Comparison of ENCODE assay signal across 18 cellular contexts in genomic region chr20:43943725-43944124, GRCh38. TPM values are rescaled to one million over a fixed set of nuclear protein-coding genes. Genes with fewer than 3 reads are reported as not detected.
"Had no signal": no experiment of that assay in that cellular context is flagged by ENCODE, and none has a peak within 500 bp of the region (broad histone marks: within the 10 kb centered on the region; RNA-seq: fewer than 3 reads in every experiment).

No MANE protein-coding gene starts in this region.

- H3K4me1 Mint-ChIP-seq: nephron progenitor cell had no signal

- H3K9me3 ChIP-seq: esophagus squamous epithelium, heart left ventricle, left lung, testis, upper lobe of right lung had no signal

- H3K4me3 Mint-ChIP-seq: nephron progenitor cell; stimulated activated naive CD8-positive, alpha-beta T cell treated with anti-CD3 and anti-CD28 coated beads, Interleukin-15, Interleukin-2, amounts not matched to agents 100 ng/mL and 50 ng/mL, for 24 hours had no signal

- H3K27me3 Mint-ChIP-seq: memory B cell had no signal

- H3K27ac Mint-ChIP-seq: nephron progenitor cell; stimulated activated naive CD8-positive, alpha-beta T cell treated with anti-CD3 and anti-CD28 coated beads, Interleukin-15, Interleukin-2, amounts not matched to agents 100 ng/mL and 50 ng/mL, for 24 hours had no signal

- H3K9me3 Mint-ChIP-seq: memory B cell; nephron progenitor cell; stimulated activated naive CD8-positive, alpha-beta T cell treated with anti-CD3 and anti-CD28 coated beads, Interleukin-15, Interleukin-2, amounts not matched to agents 100 ng/mL and 50 ng/mL, for 24 hours had no signal

- H3K36me3 Mint-ChIP-seq: memory B cell had no signal

- DNase-seq: activated CD4-positive, alpha-beta T cell treated with anti-CD3 and anti-CD28 coated beads, Interleukin-2, amount 50 U/mL, for 48 hours; activated CD4-positive, CD25-positive, alpha-beta regulatory T cell; activated CD8-positive, alpha-beta memory T cell treated with anti-CD3 and anti-CD28 coated beads, Interleukin-2, amount 50 U/mL, for 48 hours; activated naive CD4-positive, alpha-beta T cell; esophagus squamous epithelium; foreskin fibroblast; heart left ventricle; islet precursor cell; left lung; nephron progenitor cell; stimulated activated CD4-positive, alpha-beta T cell treated with anti-CD3 and anti-CD28 coated beads, Interleukin-12 subunit alpha, Interleukin-12 subunit beta, amount 100 ng/mL, for 4 hours; stimulated activated CD4-positive, alpha-beta T cell treated with anti-CD3 and anti-CD28 coated beads, Interleukin-2, amount 100 ng/mL, for 48 hours; testis; upper lobe of right lung had no signal

- H3K36me3 ChIP-seq: cardiac muscle cell, esophagus squamous epithelium, heart left ventricle, left lung, upper lobe of right lung had no signal

- H3K4me3 ChIP-seq: cardiac muscle cell, heart left ventricle, left lung, testis, upper lobe of right lung had no signal

- H3K27ac ChIP-seq: cardiac muscle cell, testis had no signal

- H3K27me3 ChIP-seq: cardiac muscle cell, left lung, testis, upper lobe of right lung had no signal

- ATAC-seq: heart left ventricle, left lung, upper lobe of right lung had no signal

RNA-seq across cellular contexts. Expression of gene TOX2, which starts 29.1 kb away (rescaled TPM):
- total RNA-seq: osteocyte had no signal
